2 cellular contexts compared by ENCODE assay signal in the genomic region with DNA sequence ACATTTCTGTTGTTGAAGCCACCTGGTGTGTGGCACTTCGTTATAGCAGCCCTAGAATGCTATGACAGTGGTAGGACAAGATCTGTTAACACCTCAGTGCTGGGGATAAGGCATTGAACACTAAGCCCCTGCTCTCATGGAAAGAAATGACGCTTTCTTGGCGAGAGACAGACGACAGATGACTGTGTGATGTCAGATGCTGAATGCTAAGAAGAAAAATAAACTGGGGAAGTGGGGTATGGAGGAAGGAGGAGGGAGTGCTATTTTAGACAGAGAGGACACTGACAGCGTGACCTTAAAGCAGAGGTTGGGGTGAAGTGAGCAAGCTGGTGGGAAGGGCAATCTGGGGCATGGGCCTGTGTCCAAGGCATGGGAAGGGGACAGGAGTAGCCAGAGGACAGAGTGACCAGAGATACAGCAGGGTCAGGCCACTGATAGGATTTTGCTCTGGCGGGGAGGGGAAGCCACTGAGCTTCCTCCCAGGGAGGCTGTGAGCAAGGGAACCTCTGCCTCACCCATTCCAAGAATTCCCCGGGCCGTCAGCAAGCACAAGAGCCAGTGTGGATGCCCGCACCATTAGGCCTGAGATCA.
A peak's percentile ranks its signal among the peaks of the same experiment; 100 is the strongest.
TF ChIP-seq lines count a peak whose summit lies in the region.

No MANE protein-coding gene starts in this region.

TF ChIP-seq in IMR-90, 13 proteins besides CTCF, POLR2A, EP300 and RAD21:
- TF ChIP-seq CEBPB (IDR thresholded peaks at IDR 0.05; ENCODE audit: low read depth, low read length): no peak
- TF ChIP-seq, protein P1, sequence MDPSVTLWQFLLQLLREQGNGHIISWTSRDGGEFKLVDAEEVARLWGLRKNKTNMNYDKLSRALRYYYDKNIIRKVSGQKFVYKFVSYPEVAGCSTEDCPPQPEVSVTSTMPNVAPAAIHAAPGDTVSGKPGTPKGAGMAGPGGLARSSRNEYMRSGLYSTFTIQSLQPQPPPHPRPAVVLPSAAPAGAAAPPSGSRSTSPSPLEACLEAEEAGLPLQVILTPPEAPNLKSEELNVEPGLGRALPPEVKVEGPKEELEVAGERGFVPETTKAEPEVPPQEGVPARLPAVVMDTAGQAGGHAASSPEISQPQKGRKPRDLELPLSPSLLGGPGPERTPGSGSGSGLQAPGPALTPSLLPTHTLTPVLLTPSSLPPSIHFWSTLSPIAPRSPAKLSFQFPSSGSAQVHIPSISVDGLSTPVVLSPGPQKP (IDR thresholded peaks at IDR 0.05; ENCODE audit: borderline replicate concordance, low read depth, low read length): no peak
- no peak for TF ChIP-seq RFX5 (IDR thresholded peaks at IDR 0.05; ENCODE audit: low read depth, low read length)
- no peak for TF ChIP-seq MAZ (IDR thresholded peaks at IDR 0.05; ENCODE audit: borderline replicate concordance, low read depth, low read length)
- no peak for TF ChIP-seq CHD1 (IDR thresholded peaks at IDR 0.05; ENCODE audit: low read depth, low read length)
- TF ChIP-seq MXI1 (IDR thresholded peaks at IDR 0.05; ENCODE audit: borderline replicate concordance, low read depth, low read length): no peak
- no peak for TF ChIP-seq NFE2L2 (IDR thresholded peaks at IDR 0.05; ENCODE audit: low read depth, low read length)
- TF ChIP-seq, protein P2, sequence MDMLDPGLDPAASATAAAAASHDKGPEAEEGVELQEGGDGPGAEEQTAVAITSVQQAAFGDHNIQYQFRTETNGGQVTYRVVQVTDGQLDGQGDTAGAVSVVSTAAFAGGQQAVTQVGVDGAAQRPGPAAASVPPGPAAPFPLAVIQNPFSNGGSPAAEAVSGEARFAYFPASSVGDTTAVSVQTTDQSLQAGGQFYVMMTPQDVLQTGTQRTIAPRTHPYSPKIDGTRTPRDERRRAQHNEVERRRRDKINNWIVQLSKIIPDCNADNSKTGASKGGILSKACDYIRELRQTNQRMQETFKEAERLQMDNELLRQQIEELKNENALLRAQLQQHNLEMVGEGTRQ (IDR thresholded peaks at IDR 0.05; ENCODE audit: low read depth, low read length): no peak
- no peak for TF ChIP-seq BHLHE40 (IDR thresholded peaks at IDR 0.05; ENCODE audit: low read depth, low read length)
- TF ChIP-seq FOS (IDR thresholded peaks at IDR 0.05; ENCODE audit: low read depth, low read length): no peak
- no peak for TF ChIP-seq MAFK (IDR thresholded peaks at IDR 0.05; ENCODE audit: low read depth, low read length)
- TF ChIP-seq RCOR1 (IDR thresholded peaks at IDR 0.05; ENCODE audit: insufficient replicate concordance, low read length): no peak
- TF ChIP-seq SMC3 (IDR thresholded peaks at IDR 0.05; ENCODE audit: low read depth, low read length): no peak

TF ChIP-seq in neural cell, 6 proteins besides CTCF, POLR2A, EP300 and RAD21:
- peak; percentile 29 for TF ChIP-seq POLR2AphosphoS5 (IDR thresholded peaks at IDR 0.05)
- no peak for TF ChIP-seq TAF1 (IDR thresholded peaks at IDR 0.05; ENCODE audit: low read depth)
